In the genomic region with DNA sequence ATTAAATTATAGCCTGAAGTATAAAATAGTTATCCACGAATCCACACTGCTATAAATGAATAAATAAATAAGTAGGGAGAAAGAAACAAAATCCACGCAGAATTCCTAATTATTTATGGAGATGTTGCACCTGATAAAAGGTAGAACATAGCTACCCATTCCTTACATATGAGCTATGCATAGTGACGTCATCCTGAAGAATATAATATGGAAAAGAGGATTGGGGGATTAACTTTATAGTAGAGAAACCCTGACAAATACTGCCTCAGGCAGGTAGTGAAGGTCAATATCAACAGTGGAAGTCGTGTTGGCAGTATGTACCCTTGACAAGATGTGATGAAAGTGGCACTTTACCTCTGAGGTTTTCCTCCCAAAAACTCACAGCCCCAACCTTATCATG, we compare ENCODE assay signal across 34 cellular contexts.
"Had no signal": no experiment of that assay in that cellular context is flagged by ENCODE, and none has a peak within 500 bp of the region (broad histone marks: within the 10 kb centered on the region; RNA-seq: fewer than 3 reads in every experiment).

No MANE protein-coding gene starts in this region.

- H3K4me3 ChIP-seq: MG63 had no signal

- H3K27me3 ChIP-seq: MG63 had no signal

- H3K36me3 ChIP-seq: MG63 had no signal

- DNase-seq: Karpas-422, Kasumi-1, MG63, MM.1S, MV-4-11, NCI-H1048, NCI-H1092, NCI-H1092 treated with DMSO at 0.1 percent for 48 hours, NCI-H1105, NCI-H1105 treated with DMSO at 0.1 percent for 48 hours, NCI-H1417, NCI-H1417 treated with DMSO at 0.1 percent for 48 hours, NCI-H1436, NCI-H1436 treated with DMSO at 0.1 percent for 48 hours, NCI-H146, NCI-H1694, NCI-H1694 treated with DMSO at 0.1 percent for 48 hours, NCI-H187, NCI-H187 treated with DMSO at 0.1 percent for 48 hours, NCI-H1930, NCI-H2029, NCI-H2029 treated with DMSO at 0.1 percent for 48 hours, NCI-H2081, NCI-H2081 treated with DMSO at 0.1 percent for 48 hours, NCI-H2107, NCI-H2171, NCI-H2171 treated with DMSO at 0.1 percent for 48 hours, NCI-H2227 treated with DMSO at 0.1 percent for 48 hours, NCI-H226, NCI-H345, NCI-H446, NCI-H446 treated with DMSO at 0.1 percent for 48 hours, NCI-H510A, NCI-H510A treated with DMSO at 0.1 percent for 48 hours had no signal
